ENCODE assay signal across 8 cellular contexts in the genomic region with DNA sequence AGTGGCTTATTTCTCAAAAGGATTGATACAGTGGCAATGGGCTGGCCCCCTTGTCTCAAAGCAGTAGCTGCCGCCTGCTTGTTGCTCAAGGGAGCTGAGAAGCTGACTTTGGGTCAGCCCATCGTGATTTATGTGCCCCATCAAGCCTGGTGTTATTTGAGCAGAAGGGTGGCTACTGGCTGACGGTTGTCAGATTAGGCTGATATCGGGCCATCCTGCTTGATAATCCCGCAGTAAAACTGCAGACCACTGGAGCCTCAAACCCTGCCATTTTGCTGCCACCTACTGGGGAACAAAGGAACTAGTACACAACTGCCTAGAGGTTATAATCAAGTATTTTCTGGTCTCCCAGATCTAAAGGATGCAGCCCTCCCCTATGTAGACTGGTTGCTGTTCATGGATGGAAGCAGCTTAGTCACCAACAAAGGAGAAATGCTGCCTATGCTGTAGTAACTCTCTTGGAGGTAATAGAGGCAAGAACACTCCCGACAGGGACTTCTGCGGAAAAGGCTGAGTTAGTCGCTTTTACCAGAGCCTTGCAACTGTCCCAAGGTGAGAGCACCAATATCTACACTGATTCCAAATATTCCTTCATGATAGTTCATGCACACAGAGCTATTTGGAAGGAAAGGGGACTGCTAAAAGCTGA.
DNase-seq lines count a peak whose midpoint lies in the region; ATAC-seq, FAIRE-seq and TF ChIP-seq lines count a peak whose summit lies in the region.

No MANE protein-coding gene starts in this region.

- H3K9me3 ChIP-seq in T-helper 17 cell (ENCODE audit: control insufficient read depth, low read length, poor library complexity, severe bottlenecking), result no peaks in the 10 kb centered on the region
- no peaks in the 10 kb centered on the region for H3K9me3 ChIP-seq in body of pancreas

- intact Hi-C loops in body of pancreas (cut with DNase I), result no loop called here

- H3K4me1 Mint-ChIP-seq in T-helper 17 cell, result peaks cover 3% of the 10 kb centered on the region

- peak; percentile 72 for ATAC-seq in T-helper 17 cell
- ATAC-seq in body of pancreas, result peak; percentile 59
- no peak for ATAC-seq in HG03108 (IDR thresholded peaks at IDR 0.05; ENCODE audit: unreplicated experiment)

- TF ChIP-seq POLR2A in H54 (IDR thresholded peaks at IDR 0.05; ENCODE audit: low read depth, low read length), result no peak
- no peak for TF ChIP-seq POLR2A in body of pancreas (IDR thresholded peaks at IDR 0.05)

- H3K27ac Mint-ChIP-seq in T-helper 17 cell, result no peak overlapping the region

- DNase-seq in GM04504 (ENCODE audit: low read depth) (peak; percentile 17), H54 (ENCODE audit: insufficient read length, low spot score) (peak; percentile 31), NCI-H1092 (lab: John Stamatoyannopoulos, UW) (peak; percentile 45), T-helper 17 cell (peak in 1 of 3 donors; percentile 27), body of pancreas (peak; percentile 28 to 46 (median 41)), iPS-NIHi11 (ENCODE audit: low spot score) (peak; percentile 82)
- peak; percentile 4 to 33 (median 12) for DNase-seq in stimulated activated CD4-positive, alpha-beta T cell treated with anti-CD3 and anti-CD28 coated beads, Interleukin-1b, Interleukin-23, amount 100 ng/mL, for 24 hours (ENCODE audit: low read depth in 4 of 4, low spot score in 1 of 4)

- no peak overlapping the region for H3K27ac ChIP-seq in body of pancreas

- no peak overlapping the region for H3K4me3 Mint-ChIP-seq in T-helper 17 cell

- peaks cover 13% of the 10 kb centered on the region for H3K4me1 ChIP-seq in body of pancreas

- peak; percentile 32 to 79 (median 71) for TF ChIP-seq CTCF in body of pancreas (IDR thresholded peaks at IDR 0.05)

- no peaks in the 10 kb centered on the region for H3K36me3 Mint-ChIP-seq in T-helper 17 cell (ENCODE audit: low read depth)

- no peak for FAIRE-seq in H54 (lab: Jason Lieb, UNC)

- 38 to 46% methylated on average over 6 to 8 of the region's 8 CpGs for WGBS in body of pancreas, 2 donors

- no peaks in the 10 kb centered on the region for H3K36me3 ChIP-seq in body of pancreas (replicated peaks in 1 of 2; ENCODE audit: insufficient read depth in 1 of 2, low read depth in 2 of 2)

- no peaks in the 10 kb centered on the region for H3K27me3 ChIP-seq in body of pancreas

- H3K27me3 Mint-ChIP-seq in T-helper 17 cell, result peaks cover 7% of the 10 kb centered on the region

- no peak overlapping the region for H3K4me3 ChIP-seq in body of pancreas
